Comparison of ENCODE assay signal across 8 cellular contexts in the genomic region with DNA sequence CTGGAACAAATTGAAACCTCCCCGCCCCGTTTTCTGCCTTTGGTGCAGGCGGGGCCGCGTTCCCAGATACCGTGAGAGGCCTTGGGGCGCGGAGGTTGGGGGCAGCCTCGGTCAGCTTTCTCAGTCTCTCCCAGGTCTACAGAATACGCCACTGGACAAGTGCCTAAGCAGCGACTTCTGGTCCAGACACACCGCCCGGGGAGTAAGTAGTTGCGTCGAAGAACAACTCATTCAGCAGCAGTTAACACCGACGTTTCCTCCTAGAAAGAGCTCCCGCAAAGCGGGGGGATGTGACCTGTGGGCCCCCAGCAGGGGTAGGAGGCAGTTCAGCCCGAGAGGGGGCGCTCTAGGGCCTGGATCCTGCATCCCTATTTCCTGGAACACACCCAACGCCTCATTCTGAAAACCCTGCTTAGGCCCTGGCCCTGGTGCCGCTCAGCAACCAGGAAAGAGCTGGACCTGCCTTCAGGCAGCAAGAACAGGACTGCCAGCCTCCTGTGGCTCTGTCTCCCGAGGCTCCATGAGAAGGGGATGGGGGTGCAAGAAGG. TPM values are rescaled to one million over a fixed set of nuclear protein-coding genes. Genes with fewer than 3 reads are reported as not detected.
A peak's percentile ranks its signal among the peaks of the same experiment; 100 is the strongest.
DNase-seq lines count a peak whose midpoint lies in the region; ATAC-seq and TF ChIP-seq lines count a peak whose summit lies in the region.

No MANE protein-coding gene starts in this region.

- no peak overlapping the region for H3K27ac Mint-ChIP-seq in activated T-helper 17 cell treated with anti-CD3 and anti-CD28 coated beads, Interleukin-2, amount 50 U/mL, for 72 hours

- H3K9me3 Mint-ChIP-seq in activated T-helper 17 cell treated with anti-CD3 and anti-CD28 coated beads, Interleukin-2, amount 50 U/mL, for 72 hours, result peaks cover 4% of the 10 kb centered on the region

- peak overlapping the region; percentile 65 for H3K4me3 Mint-ChIP-seq in activated T-helper 17 cell treated with anti-CD3 and anti-CD28 coated beads, Interleukin-2, amount 50 U/mL, for 72 hours

- H3K4me1 Mint-ChIP-seq in activated T-helper 17 cell treated with anti-CD3 and anti-CD28 coated beads, Interleukin-2, amount 50 U/mL, for 72 hours, result peaks cover 23% of the 10 kb centered on the region

- H3K27me3 ChIP-seq in right cardiac atrium (ENCODE audit: control insufficient read depth, insufficient read depth) (peaks cover 4% of the 10 kb centered on the region), left lung (peaks cover 100% of the 10 kb centered on the region in 2 donors)

- H3K27ac ChIP-seq in right cardiac atrium (ENCODE audit: low read length) (no peak overlapping the region), left lung (no peak overlapping the region), urinary bladder (ENCODE audit: low read depth) (no peak overlapping the region)

- peak overlapping the region; percentile 49 for H3K4me3 ChIP-seq in right cardiac atrium (ENCODE audit: low read length)
- peak overlapping the region; percentile 4 to 16 for H3K4me3 ChIP-seq in left lung
- peak overlapping the region; percentile 25 for H3K4me3 ChIP-seq in urinary bladder (ENCODE audit: low read depth, low read length)

- no peak for ATAC-seq in right cardiac atrium
- no peak for ATAC-seq in left ventricle myocardium superior
- no peak for ATAC-seq in activated T-helper 17 cell treated with anti-CD3 and anti-CD28 coated beads, Interleukin-2, amount 50 U/mL, for 72 hours (replicated peaks)
- ATAC-seq in left lung, result no peak
- no peak for ATAC-seq in GM18520 (IDR thresholded peaks at IDR 0.05; ENCODE audit: unreplicated experiment)
- no peak for ATAC-seq in GM18873 (IDR thresholded peaks at IDR 0.05; ENCODE audit: low FRiP score, unreplicated experiment)

- WGBS in right cardiac atrium, result 7% methylated on average over 24 of the region's 24 CpGs
- WGBS in urinary bladder, result 5% methylated on average over 24 of the region's 24 CpGs

- H3K4me1 ChIP-seq in right cardiac atrium (ENCODE audit: control insufficient read depth, insufficient read depth, low read length), result peaks cover 4% of the 10 kb centered on the region
- peaks cover 2 to 20% of the 10 kb centered on the region in 2 donors for H3K4me1 ChIP-seq in left lung
- no peaks in the 10 kb centered on the region for H3K4me1 ChIP-seq in urinary bladder (ENCODE audit: insufficient read depth)

- no peak for TF ChIP-seq CTCF in left lung (IDR thresholded peaks at IDR 0.05)

- peaks cover 92% of the 10 kb centered on the region for H3K27me3 Mint-ChIP-seq in activated T-helper 17 cell treated with anti-CD3 and anti-CD28 coated beads, Interleukin-2, amount 50 U/mL, for 72 hours

- H3K36me3 ChIP-seq in left lung (no peaks in the 10 kb centered on the region), urinary bladder (ENCODE audit: insufficient read depth) (no peaks in the 10 kb centered on the region)

- H3K9me3 ChIP-seq in right cardiac atrium (ENCODE audit: control insufficient read depth, low read length) (no peaks in the 10 kb centered on the region), left lung (no peaks in the 10 kb centered on the region)

- H3K36me3 Mint-ChIP-seq in activated T-helper 17 cell treated with anti-CD3 and anti-CD28 coated beads, Interleukin-2, amount 50 U/mL, for 72 hours (ENCODE audit: low read depth), result peaks cover 33% of the 10 kb centered on the region

- DNase-seq in right cardiac atrium (peak in 2 of 3 donors; percentile 45 to 52), left ventricle myocardium superior (no peak), left lung (peak in 1 of 2 donors; percentile 50)
- DNase-seq in stimulated activated CD4-positive, alpha-beta T cell treated with anti-CD3 and anti-CD28 coated beads, Interleukin-4, amount 100 ng/mL, for 4 hours, result no peak

- intact Hi-C loops in right cardiac atrium (cut with DNase I), result loop anchor here in 1 of 4 donors (10.0 kb wide), 1 partner anchor 441 kb away; no protein-coding TSS in a partner anchor
- intact Hi-C loops in left ventricle myocardium superior (cut with micrococcal nuclease), result loop anchor here (10.0 kb wide), 1 partner anchor 241 kb away; no protein-coding TSS in a partner anchor
- intact Hi-C loops in left lung (cut with DNase I), result no loop called here

RNA-seq across cellular contexts. Expression of a gene that starts 6.5 kb away (rescaled TPM):
- total RNA-seq in right cardiac atrium (not detected), left ventricle myocardium superior (not detected), left lung (not detected), urinary bladder (not detected)
- polyA plus RNA-seq in right cardiac atrium (not detected), urinary bladder (not detected)
- total RNA-seq in activated T-helper 17 cell treated with anti-CD3 and anti-CD28 coated beads, Interleukin-2, amount 50 U/mL, for 72 hours, result not detected

Comparison
In these comparisons a context has a peak if more than half of its experiments do, and no peak if none do; other contexts are left out.
1. DNase-seq: peak in right cardiac atrium (2 of 3); none in left ventricle myocardium superior (single experiment) and stimulated activated CD4-positive, alpha-beta T cell treated with anti-CD3 and anti-CD28 coated beads, Interleukin-4, amount 100 ng/mL, for 4 hours (0 of 2).
2. Peak in every context shown above with its lines, with median percentiles within 50 percentile points of each other: H3K4me3 ChIP-seq.